1 cellular context compared by ENCODE assay signal in genomic region chr10:63520463-63521388, GRCh38.
TF ChIP-seq lines count a peak whose summit lies in the region.

No MANE protein-coding gene starts in this region.

TF ChIP-seq in K562, 482 proteins besides CTCF, POLR2A, EP300 and RAD21 (continued from another document and continues in another):
- TF ChIP-seq CGGBP1 (CRISPR knock-in tag; IDR thresholded peaks at IDR 0.05): no peak
- no peak for TF ChIP-seq KHSRP (IDR thresholded peaks at IDR 0.05)
- TF ChIP-seq MYNN (IDR thresholded peaks at IDR 0.05): no peak
- TF ChIP-seq MYNN (CRISPR knock-in tag; IDR thresholded peaks at IDR 0.05): no peak
- no peak for TF ChIP-seq ZNF766 (CRISPR knock-in tag; conservative IDR thresholded peaks at IDR 0.05)
- no peak for TF ChIP-seq NFE2 (IDR thresholded peaks at IDR 0.05; ENCODE audit: low read depth)
- no peak for TF ChIP-seq HMBOX1 (IDR thresholded peaks at IDR 0.05)
- peak; percentile 68; the same call in 1 of the 2 replicates for TF ChIP-seq HOMEZ (CRISPR knock-in tag; IDR thresholded peaks at IDR 0.05)
- no peak for TF ChIP-seq ZNF589 (CRISPR knock-in tag; IDR thresholded peaks at IDR 0.05; ENCODE audit: low read depth)
- no peak for TF ChIP-seq U2AF2 (optimal IDR thresholded peaks at IDR 0.05; ENCODE audit: low read depth, low read length)
- no peak for TF ChIP-seq ZZZ3 (IDR thresholded peaks at IDR 0.05)
- TF ChIP-seq TBP (optimal IDR thresholded peaks at IDR 0.05; ENCODE audit: low read depth, low read length): no peak
- no peak for TF ChIP-seq ADNP (tag; IDR thresholded peaks at IDR 0.05)
- TF ChIP-seq MEIS2 (IDR thresholded peaks at IDR 0.05; ENCODE audit: partially characterized antibody): peak; percentile 70
- no peak for TF ChIP-seq ZBTB34 (CRISPR knock-in tag; IDR thresholded peaks at IDR 0.05)
- TF ChIP-seq RFX1 (IDR thresholded peaks at IDR 0.05): no peak
- TF ChIP-seq EGR1 (conservative IDR thresholded peaks at IDR 0.05): peak; percentile 39; the same call in 1 of the 2 replicates
- no peak for TF ChIP-seq RFX7 (CRISPR knock-in tag; IDR thresholded peaks at IDR 0.05)
- no peak for TF ChIP-seq ARID1B (IDR thresholded peaks at IDR 0.05)
- TF ChIP-seq MYBL2 (IDR thresholded peaks at IDR 0.05; ENCODE audit: low read depth): no peak
- TF ChIP-seq MYBL2 (CRISPR knock-in tag; IDR thresholded peaks at IDR 0.05; ENCODE audit: borderline replicate concordance): no peak
- TF ChIP-seq ZNF707 (CRISPR knock-in tag; conservative IDR thresholded peaks at IDR 0.05): no peak
- peak in 1 of 3 experiments; percentile 48 for TF ChIP-seq YY1 (IDR thresholded peaks at IDR 0.05; ENCODE audit: borderline replicate concordance in 1 of 3, control insufficient read depth in 1 of 3, extremely low read depth in 1 of 3, insufficient read depth in 3 of 3, insufficient read length in 1 of 3, insufficient replicate concordance in 2 of 3, low read depth in 1 of 3, low read length in 2 of 3)
- no peak for TF ChIP-seq ZBTB49 (CRISPR knock-in tag; IDR thresholded peaks at IDR 0.05; ENCODE audit: borderline replicate concordance)
- no peak for TF ChIP-seq ELF4 (CRISPR knock-in tag; IDR thresholded peaks at IDR 0.05)
- TF ChIP-seq ZNF395 (CRISPR knock-in tag; IDR thresholded peaks at IDR 0.05): no peak
- TF ChIP-seq CHAMP1 (IDR thresholded peaks at IDR 0.05): peak; percentile 85
- no peak for TF ChIP-seq ZNF407 (IDR thresholded peaks at IDR 0.05; ENCODE audit: low read depth)
- TF ChIP-seq ZNF830 (CRISPR knock-in tag; IDR thresholded peaks at IDR 0.05): no peak
- no peak for TF ChIP-seq CEBPB (tag; IDR thresholded peaks at IDR 0.05)
- TF ChIP-seq POLR3A (IDR thresholded peaks at IDR 0.05; ENCODE audit: borderline replicate concordance, extremely low read depth, insufficient read depth, insufficient read length): no peak
- no peak for TF ChIP-seq CLOCK (CRISPR knock-in tag; IDR thresholded peaks at IDR 0.05; ENCODE audit: borderline replicate concordance)
- no peak for TF ChIP-seq FIP1L1 (IDR thresholded peaks at IDR 0.05; ENCODE audit: low read depth, low read length, poor library complexity, severe bottlenecking)
- TF ChIP-seq ZBED1 (IDR thresholded peaks at IDR 0.05): no peak
- TF ChIP-seq TAF9B (IDR thresholded peaks at IDR 0.05; ENCODE audit: partially characterized antibody): no peak
- no peak for TF ChIP-seq PTRF (tag; IDR thresholded peaks at IDR 0.05)
